13 cellular contexts compared by ENCODE assay signal in the genomic region with DNA sequence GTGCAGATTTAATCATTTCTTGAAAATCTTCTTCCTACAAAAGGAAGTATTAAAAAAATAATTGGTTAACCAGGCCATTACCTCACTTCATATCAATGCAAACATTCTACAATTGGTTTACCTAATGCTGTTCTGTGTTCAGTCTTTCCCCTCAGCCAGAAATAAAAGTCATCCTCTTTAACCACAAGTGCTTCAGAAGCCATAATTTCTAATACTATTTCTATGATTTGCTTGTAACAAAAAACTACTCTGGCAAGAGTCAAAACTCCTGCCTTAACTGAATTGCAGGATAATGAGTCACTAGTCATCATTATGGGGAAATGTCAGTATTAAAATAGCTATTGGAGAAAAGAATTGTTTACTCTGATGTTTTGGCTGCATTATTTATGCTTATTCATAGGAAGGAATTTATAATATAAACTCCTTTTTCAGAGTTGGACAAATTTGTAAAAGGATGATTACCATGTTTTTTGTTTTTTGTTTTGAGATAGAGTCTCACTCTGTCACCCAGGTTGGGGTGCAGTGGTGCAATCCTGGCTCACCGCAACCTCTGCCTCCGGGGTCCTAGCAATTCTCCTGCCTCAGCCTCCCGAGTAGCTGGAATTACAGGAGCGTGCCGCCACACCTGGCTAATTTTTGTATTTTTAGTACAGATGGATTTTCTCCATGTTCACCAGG. TPM values are rescaled to one million over a fixed set of nuclear protein-coding genes. Genes with fewer than 3 reads are reported as not detected.
DNase-seq lines count a peak whose midpoint lies in the region; ATAC-seq and TF ChIP-seq lines count a peak whose summit lies in the region.
"Had no signal": no experiment of that assay in that cellular context is flagged by ENCODE, and none has a peak within 500 bp of the region (broad histone marks: within the 10 kb centered on the region; RNA-seq: fewer than 3 reads in every experiment).

No MANE protein-coding gene starts in this region.

- H3K27ac ChIP-seq in muscle layer of colon (ENCODE audit: low read depth, low read length) (peak overlapping the region; percentile 12), right lobe of liver (no peak overlapping the region)
- H3K27ac ChIP-seq: dorsolateral prefrontal cortex, VCaP had no signal

- TF ChIP-seq EP300 in Ishikawa (IDR thresholded peaks at IDR 0.05; ENCODE audit: borderline replicate concordance) = peak; percentile 46; the same call in 1 of the 2 replicates

- DNase-seq in AG08395 (ENCODE audit: low spot score) (peak; percentile 76), dermis blood vessel endothelial cell (peak; percentile 67), right lobe of liver (no peak), RKO (ENCODE audit: low spot score) (no peak)
- DNase-seq: CD8-positive, alpha-beta T cell; dorsolateral prefrontal cortex; NCI-H1092; occipital lobe had no signal

- TF ChIP-seq POLR2A in right lobe of liver (IDR thresholded peaks at IDR 0.05) = no peak

- no peaks in the 10 kb centered on the region for H3K27me3 ChIP-seq in muscle layer of colon (ENCODE audit: control insufficient read depth in 1 of 2, insufficient read depth in 2 of 2, low read length in 2 of 2)
- H3K27me3 ChIP-seq in right lobe of liver = no peaks in the 10 kb centered on the region
- H3K27me3 ChIP-seq: dorsolateral prefrontal cortex had no signal

- TF ChIP-seq CTCF in right lobe of liver (IDR thresholded peaks at IDR 0.05) = no peak

- WGBS in right lobe of liver (ENCODE audit: insufficient coverage, low coverage, low lambda C conversion rate, missing lambda C conversion rate) = 71% methylated on average over 3 of the region's 5 CpGs

- H3K9me3 ChIP-seq in muscle layer of colon (ENCODE audit: low read length) = no peaks in the 10 kb centered on the region
- no peaks in the 10 kb centered on the region for H3K9me3 ChIP-seq in right lobe of liver

- no peak overlapping the region for H3K9ac ChIP-seq in muscle layer of colon (ENCODE audit: low read length)

- H3K4me3 ChIP-seq in muscle layer of colon (ENCODE audit: low read depth in 1 of 2, low read length in 2 of 2) (no peak overlapping the region), right lobe of liver (no peak overlapping the region)
- H3K4me3 ChIP-seq: dorsolateral prefrontal cortex had no signal

- H3K4me1 ChIP-seq in muscle layer of colon (ENCODE audit: insufficient read depth, low read length) = peaks cover 11% of the 10 kb centered on the region
- H3K4me1 ChIP-seq in right lobe of liver = no peaks in the 10 kb centered on the region

- ATAC-seq in right lobe of liver (no peak), GM21360 (IDR thresholded peaks at IDR 0.05; ENCODE audit: unreplicated experiment) (no peak), HG02840 (IDR thresholded peaks at IDR 0.05; ENCODE audit: low FRiP score, unreplicated experiment) (no peak)
- ATAC-seq: CD8-positive, alpha-beta T cell had no signal

- intact Hi-C loops in right lobe of liver (cut with DNase I) = no loop called here

- TF ChIP-seq RAD21 in Ishikawa (IDR thresholded peaks at IDR 0.05; ENCODE audit: low read depth) = no peak

- H3K36me3 ChIP-seq in muscle layer of colon (ENCODE audit: insufficient read depth, low read length) (peaks cover 4% of the 10 kb centered on the region), right lobe of liver (no peaks in the 10 kb centered on the region)

TF ChIP-seq in Ishikawa, 13 proteins besides CTCF, POLR2A, EP300 and RAD21:
- TF ChIP-seq, protein P1, sequence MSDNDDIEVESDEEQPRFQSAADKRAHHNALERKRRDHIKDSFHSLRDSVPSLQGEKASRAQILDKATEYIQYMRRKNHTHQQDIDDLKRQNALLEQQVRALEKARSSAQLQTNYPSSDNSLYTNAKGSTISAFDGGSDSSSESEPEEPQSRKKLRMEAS (IDR thresholded peaks at IDR 0.05) = no peak
- peak; percentile 33; the same call in 1 of the 2 replicates for TF ChIP-seq NFIC (IDR thresholded peaks at IDR 0.05)
- TF ChIP-seq CEBPB (IDR thresholded peaks at IDR 0.05) = no peak
- TF ChIP-seq TEAD4 (IDR thresholded peaks at IDR 0.05) = peak; percentile 61; the same call in 1 of the 2 replicates
TF ChIP-seq in Ishikawa: peak in this region for 2.

RNA-seq across cellular contexts. Expression of a gene that starts 55.5 kb away (rescaled TPM):
- total RNA-seq in dermis blood vessel endothelial cell = 0.85 and 3.8 TPM in 2 replicates
- total RNA-seq in right lobe of liver = under 1 TPM in 3 of 6 experiments, not detected in 3; 0.44 to 0.81 (median 0.55) TPM

Comparison
In these comparisons a context has a peak if more than half of its experiments do, and no peak if none do; other contexts are left out.
1. DNase-seq: peak in AG08395 (single experiment) and dermis blood vessel endothelial cell (single experiment); none in right lobe of liver (0 of 3) and RKO (single experiment).